In the genomic region with DNA sequence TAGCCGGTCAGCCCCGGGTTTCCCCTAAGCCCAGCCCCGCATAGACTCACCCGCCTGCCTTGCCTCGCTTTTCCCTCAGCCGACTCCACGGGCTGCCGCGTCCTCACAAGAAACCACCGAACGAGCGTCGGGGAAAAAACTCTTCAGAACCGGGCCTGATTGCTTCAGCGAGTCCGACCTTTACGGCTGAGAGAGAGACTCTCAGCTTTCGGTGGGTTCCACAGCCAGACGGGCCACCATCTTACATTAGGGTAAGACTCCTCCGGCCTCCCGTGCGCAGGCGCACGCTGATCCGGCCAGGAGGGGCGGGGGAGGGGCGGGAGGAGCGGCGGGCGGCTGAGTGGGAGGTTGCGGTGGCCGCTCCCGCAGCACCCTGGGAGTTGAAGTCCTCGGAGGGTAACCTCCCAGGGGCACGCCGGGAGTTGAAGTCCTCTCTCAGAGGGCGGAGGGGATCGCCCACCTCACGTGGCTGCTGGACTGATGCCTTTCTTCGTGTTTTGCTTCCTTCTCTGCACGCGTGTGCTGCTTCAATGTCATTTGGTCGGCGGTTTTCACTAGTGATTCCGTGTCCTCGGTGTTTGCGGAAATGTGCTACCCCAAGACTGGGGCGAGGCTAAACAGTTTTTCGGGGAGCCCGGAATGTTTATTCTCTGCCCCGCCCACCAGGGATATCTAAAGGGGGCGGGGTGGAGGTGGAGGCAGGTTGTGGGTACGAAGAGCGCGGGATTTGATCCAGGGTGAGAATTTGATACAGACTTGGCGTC, we compare ENCODE assay signal across 8 cellular contexts. TPM values are rescaled to one million over a fixed set of nuclear protein-coding genes. Genes with fewer than 3 reads are reported as not detected.
DNase-seq lines count a peak whose midpoint lies in the region; ATAC-seq, FAIRE-seq and TF ChIP-seq lines count a peak whose summit lies in the region.

A gene with protein sequence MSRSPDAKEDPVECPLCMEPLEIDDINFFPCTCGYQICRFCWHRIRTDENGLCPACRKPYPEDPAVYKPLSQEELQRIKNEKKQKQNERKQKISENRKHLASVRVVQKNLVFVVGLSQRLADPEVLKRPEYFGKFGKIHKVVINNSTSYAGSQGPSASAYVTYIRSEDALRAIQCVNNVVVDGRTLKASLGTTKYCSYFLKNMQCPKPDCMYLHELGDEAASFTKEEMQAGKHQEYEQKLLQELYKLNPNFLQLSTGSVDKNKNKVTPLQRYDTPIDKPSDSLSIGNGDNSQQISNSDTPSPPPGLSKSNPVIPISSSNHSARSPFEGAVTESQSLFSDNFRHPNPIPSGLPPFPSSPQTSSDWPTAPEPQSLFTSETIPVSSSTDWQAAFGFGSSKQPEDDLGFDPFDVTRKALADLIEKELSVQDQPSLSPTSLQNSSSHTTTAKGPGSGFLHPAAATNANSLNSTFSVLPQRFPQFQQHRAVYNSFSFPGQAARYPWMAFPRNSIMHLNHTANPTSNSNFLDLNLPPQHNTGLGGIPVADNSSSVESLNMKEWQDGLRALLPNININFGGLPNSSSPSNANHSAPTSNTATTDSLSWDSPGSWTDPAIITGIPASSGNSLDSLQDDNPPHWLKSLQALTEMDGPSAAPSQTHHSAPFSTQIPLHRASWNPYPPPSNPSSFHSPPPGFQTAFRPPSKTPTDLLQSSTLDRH (minus strand): TSS at position 264 of the 764 bp plus-strand sequence. CDS start 71,771 bp downstream, outside the sequence.

- 4% methylated on average over 9 of the region's 56 CpGs for WGBS in mammary epithelial cell (ENCODE audit: low coverage, missing lambda C conversion rate)
- WGBS in small intestine, 3 donors: 0 to 1% (median 0%) methylated on average over 55 to 56 of the region's 56 CpGs

- peak; percentile 75 for DNase-seq in AG09309 (ENCODE audit: low read depth)
- peak; percentile 98 for DNase-seq in NCI-H2227 (lab: John Stamatoyannopoulos, UW; ENCODE audit: unreplicated experiment)
- peak; percentile 97 for DNase-seq in WERI-Rb-1
- DNase-seq in mammary epithelial cell: peak; percentile 96
- peak; percentile 93 for DNase-seq in iPS-NIHi11 (ENCODE audit: low spot score)
- DNase-seq in small intestine: peak; percentile 97

- intact Hi-C loops in mammary epithelial cell (cut with micrococcal nuclease): loop anchor here (1.0 to 5.0 kb wide), 4 partner anchors 97 to 229 kb away; partner anchors contain the start of gene STMP1

- ATAC-seq in GM19023 (IDR thresholded peaks at IDR 0.05; ENCODE audit: unreplicated experiment): peak; percentile 95
- peak; percentile 97 for ATAC-seq in HG03175 (IDR thresholded peaks at IDR 0.05; ENCODE audit: unreplicated experiment)

- H2AFZ ChIP-seq in mammary epithelial cell (ENCODE audit: low read depth, low read length): peak within 1 kb of the TSS; percentile 100

- H3K9ac ChIP-seq in mammary epithelial cell (ENCODE audit: insufficient read depth, low read length): peak within 1 kb of the TSS; percentile 99

- CTCF ChIA-PET in mammary epithelial cell (lab: Charles Lee; ENCODE audit: low non-redundant PET): no interaction called here

- in situ Hi-C loops in mammary epithelial cell (cut with MboI; ENCODE audit: low sequenced_read_pairs in 2 of 2): no loop called here

- TF ChIP-seq CTCF in AG09309 (IDR thresholded peaks at IDR 0.05; ENCODE audit: control insufficient read depth, insufficient read depth, low read depth, low read length, missing control alignments) (no peak), WERI-Rb-1 (IDR thresholded peaks at IDR 0.05; ENCODE audit: low read depth, low read length) (no peak), mammary epithelial cell (conservative IDR thresholded peaks at IDR 0.05 in 1 of 2, IDR thresholded peaks at IDR 0.05 in 1 of 2; ENCODE audit: extremely low read depth in 1 of 2, insufficient read depth in 1 of 2, low read depth in 1 of 2, low read length in 2 of 2) (no peak)

- H3K27ac ChIP-seq in WERI-Rb-1 (peak within 1 kb of the TSS; percentile 96), mammary epithelial cell (ENCODE audit: insufficient read depth, low read depth, low read length) (peak within 1 kb of the TSS; percentile 95), small intestine (ENCODE audit: low read depth in 1 of 2, low read length in 1 of 2) (peak within 1 kb of the TSS; percentile 8 to 96)

- BruUV-seq in mammary epithelial cell (replicated peaks; lab: Mats Ljungman, UMichigan): no TSS peak

- H3K4me1 ChIP-seq in mammary epithelial cell (ENCODE audit: insufficient read depth, low read length) (peaks cover 7% of the 10 kb centered on the region), small intestine (ENCODE audit: control insufficient read depth in 2 of 2, insufficient read depth in 1 of 2, low read depth in 1 of 2, low read length in 1 of 2) (peaks cover 2% of the 10 kb centered on the region in 2 donors)

- peak within 1 kb of the TSS; percentile 93 for H3K4me2 ChIP-seq in mammary epithelial cell (ENCODE audit: insufficient read depth, low read depth, low read length)

- no peak for FAIRE-seq in small intestine (lab: Jason Lieb, UNC)

- H3K36me3 ChIP-seq in WERI-Rb-1: peaks cover 5% of the 10 kb centered on the region
- peaks cover 1% of the 10 kb centered on the region for H3K36me3 ChIP-seq in mammary epithelial cell (ENCODE audit: insufficient read depth, low read length)
- H3K36me3 ChIP-seq in small intestine (ENCODE audit: control insufficient read depth in 2 of 2, insufficient read depth in 2 of 2, low read length in 2 of 2): no peaks in the 10 kb centered on the region

- peaks cover 47% of the 10 kb centered on the region for H3K79me2 ChIP-seq in mammary epithelial cell (ENCODE audit: insufficient read depth, low read length)

- no peaks in the 10 kb centered on the region for H3K9me3 ChIP-seq in WERI-Rb-1 (ENCODE audit: severe bottlenecking)
- no peaks in the 10 kb centered on the region for H3K9me3 ChIP-seq in mammary epithelial cell (replicated peaks; ENCODE audit: insufficient read depth, low read length)
- H3K9me3 ChIP-seq in small intestine (ENCODE audit: control insufficient read depth, low read depth): no peaks in the 10 kb centered on the region

- dilution Hi-C loops in mammary epithelial cell (cut with HindIII; ENCODE audit: low sequenced_read_pairs): no loop called here

- H4K20me1 ChIP-seq in mammary epithelial cell (ENCODE audit: insufficient read depth, low read length): no peaks in the 10 kb centered on the region

- H3K4me3 ChIP-seq in AG09309 (ENCODE audit: control insufficient read depth, low read depth, low read length) (peak within 1 kb of the TSS; percentile 46), WERI-Rb-1 (ENCODE audit: low read depth, low read length) (peak within 1 kb of the TSS; percentile 84), mammary epithelial cell (replicated peaks in 1 of 3; ENCODE audit: insufficient read depth in 1 of 3, low read depth in 2 of 3, low read length in 3 of 3) (peak within 1 kb of the TSS; percentile 73 to 91 (median 86)), small intestine (ENCODE audit: low read depth in 1 of 2, low read length in 2 of 2) (peak within 1 kb of the TSS; percentile 53 to 69)

- H3K27me3 ChIP-seq in WERI-Rb-1 (ENCODE audit: insufficient read depth, low read depth, severe bottlenecking) (no peaks in the 10 kb centered on the region), mammary epithelial cell (ENCODE audit: insufficient read depth, low read length) (no peaks in the 10 kb centered on the region), small intestine (ENCODE audit: control insufficient read depth in 2 of 2, insufficient read depth in 2 of 2, low read length in 2 of 2) (no peaks in the 10 kb centered on the region)

RNA-seq across cellular contexts. Expression of the gene that starts here (rescaled TPM):
- total RNA-seq in mammary epithelial cell: 10 to 100 TPM; 12.7 to 23.1 TPM
- 10.9 TPM for polyA plus RNA-seq in mammary epithelial cell
- polyA minus RNA-seq in mammary epithelial cell: 105 TPM
- polyA plus RNA-seq in small intestine: 1 to 10 TPM; 5.1 to 6.3 (median 6.0) TPM

Comparison
In these comparisons a context has a peak if more than half of its experiments do, and no peak if none do; other contexts are left out.
1. Peak in every context shown above with its lines: DNase-seq, ATAC-seq, H3K4me3 ChIP-seq and H3K27ac ChIP-seq.